8 cellular contexts compared by ENCODE assay signal in genomic region chr16:67480833-67481560, GRCh38. TPM values are rescaled to one million over a fixed set of nuclear protein-coding genes. Genes with fewer than 3 reads are reported as not detected.
DNase-seq lines count a peak whose midpoint lies in the region; ATAC-seq and TF ChIP-seq lines count a peak whose summit lies in the region.

Gene ATP6V0D1, minus strand, starts transcription at chr16:67481157. Its CDS starts 71 bp downstream, at chr16:67481086.

- intact Hi-C loops in heart right ventricle (cut with DNase I) = loop anchor here in 1 of 10 donors (5.0 kb wide), 1 partner anchor 41 kb away; no protein-coding TSS in a partner anchor
- intact Hi-C loops in posterior vena cava (cut with DNase I) = no loop called here
- intact Hi-C loops in upper lobe of right lung (cut with DNase I) = no loop called here

- WGBS in heart right ventricle, 2 donors = 0% methylated on average over 57 of the region's 57 CpGs

- no peaks in the 10 kb centered on the region for H3K9me3 ChIP-seq in heart right ventricle
- no peaks in the 10 kb centered on the region for H3K9me3 ChIP-seq in upper lobe of right lung

- H3K4me3 ChIP-seq in heart right ventricle (peak within 1 kb of the TSS; percentile 70 to 99 (median 90)), upper lobe of right lung (peak within 1 kb of the TSS; percentile 99)

- DNase-seq in GM13976 (ENCODE audit: low spot score) = peak; percentile 100
- DNase-seq in NCI-H146 (lab: John Stamatoyannopoulos, UW) = peak; percentile 93
- peak; percentile 97 to 99 (median 98) for DNase-seq in T-helper 1 cell
- DNase-seq in amniotic epithelial cell (ENCODE audit: low read depth) = peak; percentile 95
- peak; percentile 98 to 99 for DNase-seq in heart right ventricle
- peak; percentile 100 for DNase-seq in posterior vena cava (ENCODE audit: low spot score)
- DNase-seq in upper lobe of right lung = peak; percentile 99

- H3K36me3 ChIP-seq in heart right ventricle (peaks cover 0 to 23% (median 11%) of the 10 kb centered on the region in 9 donors), upper lobe of right lung (no peaks in the 10 kb centered on the region)

- in situ Hi-C loops in GM13976 (cut with MboI; ENCODE audit: low sequenced_read_pairs, unreplicated experiment) = no loop called here

- H3K27me3 ChIP-seq in heart right ventricle (no peaks in the 10 kb centered on the region), upper lobe of right lung (no peaks in the 10 kb centered on the region)

- ATAC-seq in HG02870 (IDR thresholded peaks at IDR 0.05; ENCODE audit: unreplicated experiment) = peak; percentile 85
- peak; percentile 96 to 98 (median 97) for ATAC-seq in heart right ventricle
- ATAC-seq in upper lobe of right lung = peak; percentile 93

- H3K27ac ChIP-seq in heart right ventricle (peak within 1 kb of the TSS; percentile 16 to 96 (median 88)), upper lobe of right lung (peak within 1 kb of the TSS; percentile 97)

- H3K4me1 ChIP-seq in heart right ventricle (peaks cover 4 to 64% (median 48%) of the 10 kb centered on the region in 9 donors), upper lobe of right lung (peaks cover 51% of the 10 kb centered on the region)

- peak; percentile 90 for TF ChIP-seq CTCF in GM13976 (IDR thresholded peaks at IDR 0.05; ENCODE audit: borderline replicate concordance, control extremely low read depth, extremely low read depth, insufficient read depth, missing control alignments)
- peak; percentile 78 to 97 (median 87) for TF ChIP-seq CTCF in heart right ventricle (IDR thresholded peaks at IDR 0.05)
- peak; percentile 89 for TF ChIP-seq CTCF in upper lobe of right lung (IDR thresholded peaks at IDR 0.05)

RNA-seq across cellular contexts. Expression of gene ATP6V0D1, which starts in this region (rescaled TPM):
- total RNA-seq in heart right ventricle (10 to 100 TPM; 57.4 to 84.7 (median 67.5) TPM), posterior vena cava (10 to 100 TPM; 56.7 to 73.4 TPM), upper lobe of right lung (143 TPM)
- polyA plus RNA-seq in heart right ventricle = 10 to 100 TPM; 12.8 to 73.3 TPM

Comparison
In these comparisons a context has a peak if more than half of its experiments do, and no peak if none do; other contexts are left out.
1. Peak in every context shown above with its lines: DNase-seq, ATAC-seq, H3K4me3 ChIP-seq and H3K27ac ChIP-seq.